Comparison of ENCODE assay signal across 7 cellular contexts in genomic region chr20:41365785-41366545, GRCh38. TPM values are rescaled to one million over a fixed set of nuclear protein-coding genes. Genes with fewer than 3 reads are reported as not detected.
A peak's percentile ranks its signal among the peaks of the same experiment; 100 is the strongest.
DNase-seq lines count a peak whose midpoint lies in the region; ATAC-seq and TF ChIP-seq lines count a peak whose summit lies in the region.

No MANE protein-coding gene starts in this region.

- TF ChIP-seq CTCF in Panc1 (IDR thresholded peaks at IDR 0.05), result no peak

- H3K4me3 ChIP-seq in Panc1 (ENCODE audit: low read depth in 2 of 2, low read length in 2 of 2) (0 out of 4 replicates have a peak overlapping the region, but pooled peaks of 1 of the 2 experiments have one; percentile 1), iPS DF 6.9 (ENCODE audit: low read length) (peak overlapping the region; percentile 39; the same call in 1 of the 2 replicates), skeletal muscle cell (ENCODE audit: low read depth, low read length) (peak overlapping the region; percentile 36)

- ATAC-seq in Panc1 (peak; percentile 46), GM18511 (IDR thresholded peaks at IDR 0.05; ENCODE audit: unreplicated experiment) (no peak)

- CTCF ChIA-PET in HEK293T (lab: Yijun Ruan, JAX) (no interaction called here), Panc1 (lab: Charles Lee) (no interaction called here)

- BruUV-seq in Panc1 (replicated peaks; lab: Mats Ljungman, UMichigan), result no TSS peak

- H3K27me3 ChIP-seq in Panc1 (ENCODE audit: control insufficient read depth, insufficient read depth, low read length) (no peaks in the 10 kb centered on the region; the same call in 1 of the 2 replicates), iPS DF 6.9 (ENCODE audit: control insufficient read depth, insufficient read depth, low read length) (peaks cover 27% of the 10 kb centered on the region)

- H3K4me1 ChIP-seq in Panc1 (ENCODE audit: control insufficient read depth, insufficient read depth, low read length) (no peaks in the 10 kb centered on the region), iPS DF 6.9 (ENCODE audit: control insufficient read depth, insufficient read depth, low read length) (no peaks in the 10 kb centered on the region; the same call in 1 of the 2 replicates)

- H3K27ac ChIP-seq in Panc1 (ENCODE audit: low read length), result no peak overlapping the region
- H3K27ac ChIP-seq in iPS DF 6.9 (ENCODE audit: low read length), result no peak overlapping the region

- in situ Hi-C loops in Panc1 (cut with HindIII; ENCODE audit: low pct_unique_long_range_greater_than_20kb, low sequenced_read_pairs), result no loop called here

- H3K36me3 ChIP-seq in Panc1 (ENCODE audit: control insufficient read depth, insufficient read depth, low read length) (no peaks in the 10 kb centered on the region), iPS DF 6.9 (ENCODE audit: control insufficient read depth, insufficient read depth, low read length) (no peaks in the 10 kb centered on the region)

- POLR2A ChIA-PET in HEK293T (lab: Yijun Ruan, JAX), result no interaction called here
- POLR2A ChIA-PET in Panc1 (lab: Charles Lee), result no interaction called here

- H3K9me3 ChIP-seq in Panc1 (ENCODE audit: control insufficient read depth, insufficient read depth, low read depth, low read length), result no peaks in the 10 kb centered on the region
- H3K9me3 ChIP-seq in iPS DF 6.9 (ENCODE audit: control insufficient read depth, insufficient read depth, low read length), result peaks cover 1% of the 10 kb centered on the region; the same call in 1 of the 2 replicates

- DNase-seq in HEK293T (ENCODE audit: extremely low spot score), result peak; percentile 47
- DNase-seq in Panc1 (ENCODE audit: low read depth, low spot score), result no peak
- DNase-seq in iPS DF 6.9 (ENCODE audit: low read depth, low spot score), result no peak
- DNase-seq in skeletal muscle cell (ENCODE audit: low read depth), result no peak
- no peak for DNase-seq in NAMALWA (ENCODE audit: low spot score)
- DNase-seq in T1000 (lab: John Stamatoyannopoulos, UW), result no peak

- no CpG with 5 or more reads among the region's 76 CpGs for WGBS in iPS DF 6.9 (ENCODE audit: insufficient coverage, insufficient read length)

- intact Hi-C loops in Panc1 (cut with micrococcal nuclease; ENCODE audit: unreplicated experiment), result no loop called here

TF ChIP-seq in HEK293T, 16 proteins besides CTCF, POLR2A, EP300 and RAD21:
- TF ChIP-seq BHLHE40 (IDR thresholded peaks at IDR 0.05; ENCODE audit: borderline replicate concordance), result no peak
- TF ChIP-seq HDGF (IDR thresholded peaks at IDR 0.05; ENCODE audit: borderline replicate concordance), result no peak
- TF ChIP-seq NFRKB (IDR thresholded peaks at IDR 0.05), result no peak
- TF ChIP-seq L3MBTL2 (conservative IDR thresholded peaks at IDR 0.05), result no peak
- no peak for TF ChIP-seq SP1 (IDR thresholded peaks at IDR 0.05)
- no peak for TF ChIP-seq SUZ12 (IDR thresholded peaks at IDR 0.05)
- TF ChIP-seq FOXM1 (IDR thresholded peaks at IDR 0.05; ENCODE audit: borderline replicate concordance), result no peak

RNA-seq across cellular contexts. Expression of gene EMILIN3, which starts 0.7 kb away (rescaled TPM):
- total RNA-seq in Panc1 (2021; ENCODE audit: unreplicated experiment), result 0.54 TPM
- polyA plus RNA-seq in Panc1 (2012; ENCODE audit: insufficient read length), result 0.30 TPM

RNA-seq across cellular contexts. Expression of gene LPIN3, which starts 25.3 kb away (rescaled TPM):
- 21.0 TPM for total RNA-seq in Panc1 (2021; ENCODE audit: unreplicated experiment)
- polyA plus RNA-seq in Panc1 (2012; ENCODE audit: insufficient read length), result 30.0 TPM

RNA-seq across cellular contexts. Expression of gene ZHX3, which starts 48.4 kb away (rescaled TPM):
- 19.8 TPM for total RNA-seq in Panc1 (2021; ENCODE audit: unreplicated experiment)
- 9.0 TPM for polyA plus RNA-seq in Panc1 (2012; ENCODE audit: insufficient read length)
